Comparison of ENCODE assay signal across 1 cellular context in genomic region chr3:119323401-119324107, GRCh38.
TF ChIP-seq lines count a peak whose summit lies in the region.

No MANE protein-coding gene starts in this region.

TF ChIP-seq in HCT116, 20 proteins besides CTCF, POLR2A, EP300 and RAD21 (continued from another document):
- no peak for TF ChIP-seq SIN3A (IDR thresholded peaks at IDR 0.05; ENCODE audit: low read depth)
- TF ChIP-seq ZNF274 (IDR thresholded peaks at IDR 0.05; ENCODE audit: low read depth, low read length): no peak
